In genomic region chr11:20127671-20128527, GRCh38 we compare ENCODE assay signal across 8 cellular contexts. TPM values are rescaled to one million over a fixed set of nuclear protein-coding genes. Genes with fewer than 3 reads are reported as not detected.
DNase-seq lines count a peak whose midpoint lies in the region; ATAC-seq, FAIRE-seq and TF ChIP-seq lines count a peak whose summit lies in the region.

No MANE protein-coding gene starts in this region.

- H3K4me3 ChIP-seq in SJCRH30 = no peak overlapping the region
- no peak overlapping the region for H3K4me3 ChIP-seq in trophoblast cell (ENCODE audit: low read depth, low read length)
- no peak overlapping the region for H3K4me3 ChIP-seq in upper lobe of right lung

- H2BK12ac ChIP-seq in trophoblast cell (ENCODE audit: low read length) = no peak overlapping the region

- peak; percentile 75 for ATAC-seq in GM21423 (IDR thresholded peaks at IDR 0.05; ENCODE audit: unreplicated experiment)
- ATAC-seq in upper lobe of right lung = peak; percentile 86

- H3K4me1 ChIP-seq in SJCRH30 = peaks cover 40% of the 10 kb centered on the region
- peaks cover 2 to 11% of the 10 kb centered on the region in 2 experiments for H3K4me1 ChIP-seq in trophoblast cell (ENCODE audit: control insufficient read depth in 1 of 2, insufficient read depth in 2 of 2, low read length in 2 of 2)
- H3K4me1 ChIP-seq in upper lobe of right lung = peaks cover 6% of the 10 kb centered on the region

- peak overlapping the region; percentile 60 for H3K27ac ChIP-seq in SJCRH30
- no peak overlapping the region for H3K27ac ChIP-seq in trophoblast cell (ENCODE audit: low read depth, low read length)
- no peak overlapping the region for H3K27ac ChIP-seq in upper lobe of right lung

- TF ChIP-seq CTCF in LNCAP (IDR thresholded peaks at IDR 0.05) (peak; percentile 90), upper lobe of right lung (IDR thresholded peaks at IDR 0.05) (peak; percentile 85)

- intact Hi-C loops in upper lobe of right lung (cut with DNase I) = loop anchor here (10.0 kb wide), 1 partner anchor 227 kb away; no protein-coding TSS in a partner anchor

- no peak overlapping the region for H2BK5ac ChIP-seq in trophoblast cell (ENCODE audit: low read depth, low read length, poor library complexity)

- no peak overlapping the region for H3K14ac ChIP-seq in trophoblast cell (ENCODE audit: low read length)

- H2AFZ ChIP-seq in trophoblast cell (ENCODE audit: insufficient read depth, low read length, poor library complexity) = no peak overlapping the region

- H4K12ac ChIP-seq in trophoblast cell (ENCODE audit: low read depth, low read length) = no peak overlapping the region

- no peak overlapping the region for H4K91ac ChIP-seq in trophoblast cell (ENCODE audit: low read depth, low read length)

- no CpG with 5 or more reads among the region's 16 CpGs for WGBS in trophoblast cell (ENCODE audit: extremely low coverage, insufficient coverage, insufficient read length)

- no peak overlapping the region for H2BK120ac ChIP-seq in trophoblast cell (ENCODE audit: insufficient read depth, low read length, poor library complexity)

- H3K18ac ChIP-seq in trophoblast cell (ENCODE audit: low read length) = no peak overlapping the region

- H2AK5ac ChIP-seq in trophoblast cell (ENCODE audit: low read length) = no peak overlapping the region

- DNase-seq in CMK (ENCODE audit: low read depth) (peak; percentile 14), SJCRH30 (peak; percentile 87 to 96), frontal cortex (ENCODE audit: low spot score in 2 of 2) (peak; percentile 36 to 61), trophoblast cell (peak; percentile 57 to 88), upper lobe of right lung (peak; percentile 83)
- peak; percentile 60 for DNase-seq in activated effector memory CD4-positive, alpha-beta T cell treated with Interleukin-2 at 50 U/mL for 16 hours

- H3K79me1 ChIP-seq in trophoblast cell (ENCODE audit: low read length) = peaks cover 7% of the 10 kb centered on the region

- H4K8ac ChIP-seq in trophoblast cell (ENCODE audit: low read depth, low read length) = no peak overlapping the region

- H3K79me2 ChIP-seq in trophoblast cell (ENCODE audit: control insufficient read depth, insufficient read depth, low read length, poor library complexity) = peaks cover 6% of the 10 kb centered on the region

- H3K4ac ChIP-seq in trophoblast cell (ENCODE audit: low read depth, low read length) = no peak overlapping the region

- H3K23ac ChIP-seq in trophoblast cell (ENCODE audit: low read length) = no peak overlapping the region

- no peak for FAIRE-seq in frontal cortex (lab: Jason Lieb, UNC)

- H3K36me3 ChIP-seq in SJCRH30 = no peaks in the 10 kb centered on the region
- H3K36me3 ChIP-seq in trophoblast cell (ENCODE audit: control insufficient read depth in 1 of 2, insufficient read depth in 2 of 2, low read length in 2 of 2) = no peaks in the 10 kb centered on the region
- no peaks in the 10 kb centered on the region for H3K36me3 ChIP-seq in upper lobe of right lung

- H3K27me3 ChIP-seq in SJCRH30 (no peaks in the 10 kb centered on the region), trophoblast cell (ENCODE audit: insufficient read depth, low read length) (no peaks in the 10 kb centered on the region), upper lobe of right lung (peaks cover 6% of the 10 kb centered on the region)

- no peaks in the 10 kb centered on the region for H3K9me3 ChIP-seq in SJCRH30 (replicated peaks)
- H3K9me3 ChIP-seq in trophoblast cell (ENCODE audit: insufficient read depth, low read depth, low read length) = no peaks in the 10 kb centered on the region
- H3K9me3 ChIP-seq in upper lobe of right lung = no peaks in the 10 kb centered on the region

- H3K9ac ChIP-seq in trophoblast cell (ENCODE audit: low read length) = no peak overlapping the region

- H3K4me2 ChIP-seq in trophoblast cell (ENCODE audit: low read length) = no peak overlapping the region

RNA-seq across cellular contexts. Expression of gene DBX1, which starts 32.4 kb away (rescaled TPM):
- total RNA-seq in SJCRH30 (2014; rRNA removed; shearing (Covaris generic)) = 2.5 and 2.9 TPM in 2 replicates
- total RNA-seq in frontal cortex (not detected), upper lobe of right lung (not detected)
- polyA plus RNA-seq in trophoblast cell (2013) = not detected in 2 replicates

Comparison
In these comparisons a context has a peak if more than half of its experiments do, and no peak if none do; other contexts are left out.
1. DNase-seq: peak in every context shown above with its lines; median percentile 92 in SJCRH30; 83 in upper lobe of right lung; 72 in trophoblast cell; 60 in activated effector memory CD4-positive, alpha-beta T cell treated with Interleukin-2 at 50 U/mL for 16 hours; 48 in frontal cortex; 14 in CMK.